ENCODE assay signal across 9 cellular contexts in the genomic region with DNA sequence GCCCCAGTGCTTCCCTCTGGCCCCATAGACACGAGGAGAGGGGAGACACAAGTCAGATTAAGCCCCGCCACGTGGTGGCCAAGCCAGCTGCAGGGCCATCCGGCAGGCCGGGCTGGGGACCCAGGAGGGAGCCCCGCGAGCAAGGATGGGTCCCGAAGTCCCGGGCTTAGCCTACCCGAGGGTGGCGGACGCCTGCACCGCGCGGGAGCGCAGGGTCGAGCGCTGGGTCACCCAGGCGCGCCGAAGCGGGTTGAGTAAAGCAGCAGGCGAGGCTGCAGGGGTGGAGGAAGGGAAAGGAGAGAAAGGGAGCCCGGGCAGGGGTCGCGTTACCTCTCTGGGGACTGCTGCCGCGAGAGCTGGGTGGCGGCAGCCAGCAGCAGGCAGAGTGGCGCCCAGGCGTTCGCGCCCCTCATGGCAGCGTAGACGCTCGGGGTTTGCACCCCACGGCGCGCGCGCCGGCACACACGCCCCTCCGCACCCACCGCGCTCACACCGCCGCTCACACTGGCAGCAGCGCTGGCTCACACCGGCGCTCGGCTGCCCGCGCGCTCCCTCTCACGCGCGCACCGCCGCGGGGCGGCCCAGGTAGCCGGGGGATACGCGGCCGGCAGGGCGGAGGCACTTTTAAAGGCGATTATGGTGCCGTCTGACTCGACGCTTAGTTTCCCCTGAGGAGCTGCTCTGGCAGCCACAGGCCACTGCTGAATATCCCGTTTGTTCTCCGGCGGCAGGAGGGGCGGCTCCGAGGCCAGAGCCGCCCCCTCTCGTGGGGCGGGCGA. TPM values are rescaled to one million over a fixed set of nuclear protein-coding genes. Genes with fewer than 3 reads are reported as not detected.
A peak's percentile ranks its signal among the peaks of the same experiment; 100 is the strongest.
DNase-seq lines count a peak whose midpoint lies in the region; ATAC-seq and TF ChIP-seq lines count a peak whose summit lies in the region.
"Had no signal": no experiment of that assay in that cellular context is flagged by ENCODE, and none has a peak within 500 bp of the region (broad histone marks: within the 10 kb centered on the region; RNA-seq: fewer than 3 reads in every experiment).

A gene with protein sequence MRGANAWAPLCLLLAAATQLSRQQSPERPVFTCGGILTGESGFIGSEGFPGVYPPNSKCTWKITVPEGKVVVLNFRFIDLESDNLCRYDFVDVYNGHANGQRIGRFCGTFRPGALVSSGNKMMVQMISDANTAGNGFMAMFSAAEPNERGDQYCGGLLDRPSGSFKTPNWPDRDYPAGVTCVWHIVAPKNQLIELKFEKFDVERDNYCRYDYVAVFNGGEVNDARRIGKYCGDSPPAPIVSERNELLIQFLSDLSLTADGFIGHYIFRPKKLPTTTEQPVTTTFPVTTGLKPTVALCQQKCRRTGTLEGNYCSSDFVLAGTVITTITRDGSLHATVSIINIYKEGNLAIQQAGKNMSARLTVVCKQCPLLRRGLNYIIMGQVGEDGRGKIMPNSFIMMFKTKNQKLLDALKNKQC (minus strand): TSS at position 600 of the 779 bp plus-strand sequence. CDS start 187 bp downstream, at position 413.

- peaks cover 3% of the 10 kb centered on the region for H3K4me1 ChIP-seq in Loucy (ENCODE audit: insufficient read depth, low read length, poor library complexity, severe bottlenecking)

- peak within 1 kb of the TSS; percentile 70 for H3K4me3 ChIP-seq in Loucy (ENCODE audit: low read length, poor library complexity, severe bottlenecking)
- H3K4me3 ChIP-seq in fibroblast of mammary gland (ENCODE audit: control insufficient read depth, low read depth, low read length) = peak within 1 kb of the TSS; percentile 53

- H3K9ac ChIP-seq in Loucy (ENCODE audit: low read depth, low read length, poor library complexity, severe bottlenecking) = peak within 1 kb of the TSS; percentile 34

- no peak within 1 kb of the TSS for H3K27ac Mint-ChIP-seq in activated CD4-positive, alpha-beta memory T cell treated with anti-CD3 and anti-CD28 coated beads for 36 hours
- H3K27ac Mint-ChIP-seq in natural killer cell = no peak within 1 kb of the TSS

- H3K36me3 Mint-ChIP-seq in activated CD4-positive, alpha-beta memory T cell treated with anti-CD3 and anti-CD28 coated beads for 36 hours = no peaks in the 10 kb centered on the region
- H3K36me3 Mint-ChIP-seq in natural killer cell = no peaks in the 10 kb centered on the region

- peak within 1 kb of the TSS; percentile 58 for H3K4me3 Mint-ChIP-seq in activated CD4-positive, alpha-beta memory T cell treated with anti-CD3 and anti-CD28 coated beads for 36 hours
- H3K4me3 Mint-ChIP-seq in natural killer cell = peak within 1 kb of the TSS; percentile 76

- peak in 2 of 3 donors; percentile 49 to 65 for ATAC-seq in natural killer cell
- no peak for ATAC-seq in GM21381 (IDR thresholded peaks at IDR 0.05; ENCODE audit: unreplicated experiment)
- no peak for ATAC-seq in GM21786 (IDR thresholded peaks at IDR 0.05; ENCODE audit: unreplicated experiment)

- no peak for TF ChIP-seq CTCF in Loucy (conservative IDR thresholded peaks at IDR 0.05; ENCODE audit: low read length)
- TF ChIP-seq CTCF in fibroblast of mammary gland (conservative IDR thresholded peaks at IDR 0.05; ENCODE audit: control insufficient read depth, insufficient read depth, low read depth, low read length) = no peak
- TF ChIP-seq CTCF in natural killer cell (IDR thresholded peaks at IDR 0.05) = no peak

- POLR2A ChIA-PET in activated CD4-positive, alpha-beta memory T cell treated with anti-CD3 and anti-CD28 coated beads for 36 hours (lab: Charles Lee) = no interaction called here

- CTCF ChIA-PET in activated CD4-positive, alpha-beta memory T cell treated with anti-CD3 and anti-CD28 coated beads for 36 hours (lab: Charles Lee) = interaction anchor here (1.6 kb wide), 1 partner anchor 60 kb away, joined by 6 read pairs; no protein-coding TSS in a partner anchor

- peak within 1 kb of the TSS; percentile 69 for H3K4me2 ChIP-seq in Loucy (ENCODE audit: low read depth, low read length, poor library complexity, severe bottlenecking)

- DNase-seq in NCI-H2196 (lab: John Stamatoyannopoulos, UW; ENCODE audit: unreplicated experiment) (peak; percentile 35), NCI-H2196 treated with DMSO at 0.1 percent for 48 hours (lab: John Stamatoyannopoulos, UW; ENCODE audit: unreplicated experiment) (no peak), fibroblast of mammary gland (ENCODE audit: low read depth) (peak; percentile 29), natural killer cell (no peak)
- peak; percentile 26 for DNase-seq in activated CD4-positive, alpha-beta memory T cell treated with anti-CD3 and anti-CD28 coated beads for 36 hours
- DNase-seq: DND-41 had no signal

- H3K27me3 Mint-ChIP-seq in activated CD4-positive, alpha-beta memory T cell treated with anti-CD3 and anti-CD28 coated beads for 36 hours = peaks cover 43% of the 10 kb centered on the region
- peaks cover 38 to 62% of the 10 kb centered on the region in 2 donors for H3K27me3 Mint-ChIP-seq in natural killer cell (ENCODE audit: low read depth in 2 of 2)

- H2AFZ ChIP-seq in Loucy (ENCODE audit: low read length) = peak within 1 kb of the TSS; percentile 85

- H3K36me3 ChIP-seq in Loucy (ENCODE audit: insufficient read depth, low read length) = no peaks in the 10 kb centered on the region

- no peaks in the 10 kb centered on the region for H3F3A ChIP-seq in Loucy (ENCODE audit: low read depth)

- intact Hi-C loops in activated CD4-positive, alpha-beta memory T cell treated with anti-CD3 and anti-CD28 coated beads for 36 hours (cut with micrococcal nuclease) = no loop called here
- intact Hi-C loops in natural killer cell (cut with micrococcal nuclease) = no loop called here

- H3K4me1 Mint-ChIP-seq in activated CD4-positive, alpha-beta memory T cell treated with anti-CD3 and anti-CD28 coated beads for 36 hours (ENCODE audit: low read depth) = peaks cover 9% of the 10 kb centered on the region
- peaks cover 6 to 11% of the 10 kb centered on the region in 2 donors for H3K4me1 Mint-ChIP-seq in natural killer cell

- no peaks in the 10 kb centered on the region for H3K9me3 ChIP-seq in Loucy (ENCODE audit: insufficient read depth, low read depth, low read length)

- no peaks in the 10 kb centered on the region for H3K9me3 Mint-ChIP-seq in activated CD4-positive, alpha-beta memory T cell treated with anti-CD3 and anti-CD28 coated beads for 36 hours
- no peaks in the 10 kb centered on the region for H3K9me3 Mint-ChIP-seq in natural killer cell

- H3K27me3 ChIP-seq in Loucy (ENCODE audit: insufficient read depth, low read length, poor library complexity, severe bottlenecking) = peaks cover 5% of the 10 kb centered on the region

- no peaks in the 10 kb centered on the region for H3K9me2 ChIP-seq in Loucy (replicated peaks; ENCODE audit: low read depth, low read length)

- no peaks in the 10 kb centered on the region for H4K20me1 ChIP-seq in Loucy (ENCODE audit: insufficient read depth, low read length, poor library complexity, severe bottlenecking)

- H3K79me2 ChIP-seq in Loucy (ENCODE audit: insufficient read depth, low read length) = no peaks in the 10 kb centered on the region

RNA-seq across cellular contexts. Expression of the gene that starts here (rescaled TPM):
- total RNA-seq in activated CD4-positive, alpha-beta memory T cell treated with anti-CD3 and anti-CD28 coated beads for 36 hours = under 1 TPM in 1 of 2 experiments, not detected in 1; 0.57 TPM
- total RNA-seq in natural killer cell = not detected

Comparison
In these comparisons a context has a peak if more than half of its experiments do, and no peak if none do; other contexts are left out.
1. DNase-seq: peak in NCI-H2196 (single experiment) and fibroblast of mammary gland (single experiment); none in NCI-H2196 treated with DMSO at 0.1 percent for 48 hours (single experiment) and natural killer cell (single experiment).
2. Peak in DNase-seq in activated CD4-positive, alpha-beta memory T cell treated with anti-CD3 and anti-CD28 coated beads for 36 hours; RNA of the gene not detected or under 1 TPM.
3. Peak in ATAC-seq in natural killer cell; RNA of the gene not detected or under 1 TPM.